In genomic region chr7:30923009-30923773, GRCh38 we compare ENCODE assay signal across 20 cellular contexts. TPM values are rescaled to one million over a fixed set of nuclear protein-coding genes. Genes with fewer than 3 reads are reported as not detected.
A peak's percentile ranks its signal among the peaks of the same experiment; 100 is the strongest.
DNase-seq lines count a peak whose midpoint lies in the region; ATAC-seq, FAIRE-seq and TF ChIP-seq lines count a peak whose summit lies in the region.
"Had no signal": no experiment of that assay in that cellular context is flagged by ENCODE, and none has a peak within 500 bp of the region (broad histone marks: within the 10 kb centered on the region; RNA-seq: fewer than 3 reads in every experiment).

No MANE protein-coding gene starts in this region.

- H3K27ac Mint-ChIP-seq in natural killer cell treated with Interleukin-12 subunit alpha and Interleukin-12 subunit beta and Interleukin-15 and Interleukin-18, amount 100 ng/mL, for 72 hours = no peak overlapping the region
- H3K27ac Mint-ChIP-seq: stimulated activated effector memory CD8-positive, alpha-beta T cell treated with anti-CD3 and anti-CD28 coated beads, Interleukin-12 subunit alpha, Interleukin-12 subunit beta, amount 100 ng/mL, for 72 hours had no signal

- no peak for TF ChIP-seq POLR2A in esophagus muscularis mucosa (IDR thresholded peaks at IDR 0.05; ENCODE audit: low read depth)

- ATAC-seq in Right ventricle myocardium inferior (no peak), left cardiac atrium (no peak), GM19397 (IDR thresholded peaks at IDR 0.05; ENCODE audit: unreplicated experiment) (no peak)
- ATAC-seq in natural killer cell treated with Interleukin-12 subunit alpha and Interleukin-12 subunit beta and Interleukin-15 and Interleukin-18, amount 100 ng/mL, for 72 hours = no peak
- ATAC-seq: foreskin keratinocyte; stimulated activated effector memory CD8-positive, alpha-beta T cell treated with anti-CD3 and anti-CD28 coated beads, Interleukin-12 subunit alpha, Interleukin-12 subunit beta, amount 100 ng/mL, for 72 hours had no signal

- H3K27ac ChIP-seq in esophagus muscularis mucosa (replicated peaks in 1 of 4) = peak overlapping the region; percentile 84 to 90 (median 88)
- H3K27ac ChIP-seq: foreskin keratinocyte, PC-9 had no signal

- H3K9me3 ChIP-seq in esophagus muscularis mucosa = peaks cover 0 to 9% (median 4%) of the 10 kb centered on the region in 4 donors
- H3K9me3 ChIP-seq: HAP-1 had no signal

- H3K27me3 ChIP-seq in esophagus muscularis mucosa = no peaks in the 10 kb centered on the region
- H3K27me3 ChIP-seq: foreskin keratinocyte had no signal

- H3K4me1 ChIP-seq in esophagus muscularis mucosa = peaks cover 41 to 45% (median 44%) of the 10 kb centered on the region in 4 donors
- H3K4me1 ChIP-seq: foreskin keratinocyte, HAP-1 had no signal

- no peaks in the 10 kb centered on the region for H3K27me3 Mint-ChIP-seq in natural killer cell treated with Interleukin-12 subunit alpha and Interleukin-12 subunit beta and Interleukin-15 and Interleukin-18, amount 100 ng/mL, for 72 hours

- H3K36me3 Mint-ChIP-seq in natural killer cell treated with Interleukin-12 subunit alpha and Interleukin-12 subunit beta and Interleukin-15 and Interleukin-18, amount 100 ng/mL, for 72 hours = no peaks in the 10 kb centered on the region
- H3K36me3 Mint-ChIP-seq: stimulated activated effector memory CD8-positive, alpha-beta T cell treated with anti-CD3 and anti-CD28 coated beads, Interleukin-12 subunit alpha, Interleukin-12 subunit beta, amount 100 ng/mL, for 72 hours had no signal

- FAIRE-seq in urothelium cell line (lab: Jason Lieb, UNC) = peak; percentile 53
- FAIRE-seq in GM19239 (lab: Jason Lieb, UNC) = no peak

- no peaks in the 10 kb centered on the region for H3K4me1 Mint-ChIP-seq in natural killer cell treated with Interleukin-12 subunit alpha and Interleukin-12 subunit beta and Interleukin-15 and Interleukin-18, amount 100 ng/mL, for 72 hours (ENCODE audit: low read depth in 2 of 2)
- H3K4me1 Mint-ChIP-seq: stimulated activated effector memory CD8-positive, alpha-beta T cell treated with anti-CD3 and anti-CD28 coated beads, Interleukin-12 subunit alpha, Interleukin-12 subunit beta, amount 100 ng/mL, for 72 hours had no signal

- H3K9me3 Mint-ChIP-seq in natural killer cell treated with Interleukin-12 subunit alpha and Interleukin-12 subunit beta and Interleukin-15 and Interleukin-18, amount 100 ng/mL, for 72 hours = peaks cover 2% of the 10 kb centered on the region
- H3K9me3 Mint-ChIP-seq: stimulated activated effector memory CD8-positive, alpha-beta T cell treated with anti-CD3 and anti-CD28 coated beads, Interleukin-12 subunit alpha, Interleukin-12 subunit beta, amount 100 ng/mL, for 72 hours had no signal

- intact Hi-C loops in Right ventricle myocardium inferior (cut with DNase I) (no loop called here), left cardiac atrium (cut with DNase I) (no loop called here), esophagus muscularis mucosa (cut with DNase I) (no loop called here)

- H3K4me3 Mint-ChIP-seq in natural killer cell treated with Interleukin-12 subunit alpha and Interleukin-12 subunit beta and Interleukin-15 and Interleukin-18, amount 100 ng/mL, for 72 hours = no peak overlapping the region
- H3K4me3 Mint-ChIP-seq: stimulated activated effector memory CD8-positive, alpha-beta T cell treated with anti-CD3 and anti-CD28 coated beads, Interleukin-12 subunit alpha, Interleukin-12 subunit beta, amount 100 ng/mL, for 72 hours had no signal

- peaks cover 37 to 63% (median 53%) of the 10 kb centered on the region in 4 donors for H3K36me3 ChIP-seq in esophagus muscularis mucosa
- H3K36me3 ChIP-seq: HAP-1 had no signal

- 92% methylated on average over 19 of the region's 19 CpGs for WGBS in esophagus muscularis mucosa

- DNase-seq in Right ventricle myocardium inferior (ENCODE audit: missing footprints) (peak; percentile 50), left cardiac atrium (no peak), esophagus muscularis mucosa (ENCODE audit: extremely low spot score) (peak; percentile 83), urothelium cell line (ENCODE audit: low spot score) (no peak), NOMO-1 (lab: John Stamatoyannopoulos, UW; ENCODE audit: unreplicated experiment in 2 of 2) (no peak), GM19239 (ENCODE audit: insufficient read length, low spot score) (no peak)
- DNase-seq in natural killer cell treated with Interleukin-12 subunit alpha and Interleukin-12 subunit beta and Interleukin-15 and Interleukin-18, amount 100 ng/mL, for 72 hours (ENCODE audit: low spot score) = peak; percentile 39
- DNase-seq: amygdala; effector CD4-positive, alpha-beta T cell; foreskin keratinocyte; NCI-H226; nucleus accumbens; PC-9; T-helper 2 cell had no signal

- TF ChIP-seq EP300 in esophagus muscularis mucosa (IDR thresholded peaks at IDR 0.05) = no peak

- no peak overlapping the region for H3K4me3 ChIP-seq in esophagus muscularis mucosa
- H3K4me3 ChIP-seq: HAP-1, PC-9 had no signal

- TF ChIP-seq CTCF in esophagus muscularis mucosa (IDR thresholded peaks at IDR 0.05) = no peak

RNA-seq across cellular contexts. Expression of gene AQP1, which starts 11.5 kb away (rescaled TPM):
- total RNA-seq in Right ventricle myocardium inferior (284 TPM), left cardiac atrium (100 to 1,000 TPM; 244 to 352 TPM), esophagus muscularis mucosa (100 to 1,000 TPM; 362 to 578 (median 513) TPM)
- total RNA-seq in natural killer cell treated with Interleukin-12 subunit alpha and Interleukin-12 subunit beta and Interleukin-15 and Interleukin-18, amount 100 ng/mL, for 72 hours = under 1 TPM in 1 of 2 donors, not detected in 1; 0.14 TPM
- total RNA-seq: foreskin keratinocyte had no signal

RNA-seq across cellular contexts. Expression of gene GHRHR, which starts 40.6 kb away (rescaled TPM):
- not detected for total RNA-seq in Right ventricle myocardium inferior
- not detected for total RNA-seq in left cardiac atrium
- total RNA-seq in esophagus muscularis mucosa = not detected
- total RNA-seq in natural killer cell treated with Interleukin-12 subunit alpha and Interleukin-12 subunit beta and Interleukin-15 and Interleukin-18, amount 100 ng/mL, for 72 hours = not detected
- total RNA-seq: Daoy, foreskin keratinocyte, HT-29, kidney epithelial cell, PC-9 had no signal

Comparison
In these comparisons a context has a peak if more than half of its experiments do, and no peak if none do; other contexts are left out.
1. DNase-seq: peak in Right ventricle myocardium inferior (single experiment), esophagus muscularis mucosa (single experiment) and natural killer cell treated with Interleukin-12 subunit alpha and Interleukin-12 subunit beta and Interleukin-15 and Interleukin-18, amount 100 ng/mL, for 72 hours (single experiment); none in left cardiac atrium (single experiment), urothelium cell line (single experiment), NOMO-1 (0 of 2) and GM19239 (single experiment).
2. RNA of gene AQP1, which starts 11.5 kb away (total RNA-seq): 362 to 578 TPM in esophagus muscularis mucosa, 244 to 352 TPM in left cardiac atrium and 284 TPM in Right ventricle myocardium inferior (single experiment); 0.14 TPM in natural killer cell treated with Interleukin-12 subunit alpha and Interleukin-12 subunit beta and Interleukin-15 and Interleukin-18, amount 100 ng/mL, for 72 hours; every median in the first group is over 100 times any median in the second.